ENCODE assay signal across 11 cellular contexts in the genomic region with DNA sequence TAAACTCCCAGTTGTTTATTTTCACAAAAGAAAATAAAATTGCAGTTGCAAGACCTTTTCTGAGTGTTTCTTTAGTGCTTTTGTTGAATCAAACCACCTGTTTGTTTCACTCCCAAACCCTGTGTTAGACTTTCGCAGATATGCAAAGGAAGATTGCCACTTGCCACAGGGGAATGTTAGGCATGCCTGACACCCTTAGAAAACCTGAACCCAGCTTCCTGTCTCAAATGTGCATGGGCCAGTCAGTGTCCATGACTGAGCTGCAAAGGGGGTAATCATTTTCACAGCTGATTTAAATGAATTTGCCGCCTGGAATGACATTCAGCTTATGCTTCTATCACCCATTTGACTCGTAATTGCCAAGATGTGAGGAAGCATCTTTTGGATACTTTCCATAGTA. TPM values are rescaled to one million over a fixed set of nuclear protein-coding genes. Genes with fewer than 3 reads are reported as not detected.
DNase-seq lines count a peak whose midpoint lies in the region; ATAC-seq and TF ChIP-seq lines count a peak whose summit lies in the region.
"Had no signal": no experiment of that assay in that cellular context is flagged by ENCODE, and none has a peak within 500 bp of the region (broad histone marks: within the 10 kb centered on the region; RNA-seq: fewer than 3 reads in every experiment).

No MANE protein-coding gene starts in this region.

- peak overlapping the region in 3 of 4 donors; percentile 26 to 74 (median 69) for H3K27ac ChIP-seq in upper lobe of left lung

- peaks cover 11 to 23% (median 20%) of the 10 kb centered on the region in 4 donors for H3K4me1 ChIP-seq in upper lobe of left lung

- DNase-seq in activated naive CD4-positive, alpha-beta T cell (lab: John Stamatoyannopoulos, UW): no peak
- DNase-seq in central memory CD8-positive, alpha-beta T cell (ENCODE audit: low spot score in 2 of 2): no peak
- DNase-seq in upper lobe of left lung (no peak), GM03348 (ENCODE audit: low spot score) (no peak), AML-193 (lab: John Stamatoyannopoulos, UW) (no peak)
- DNase-seq in stimulated activated CD4-positive, alpha-beta T cell treated with anti-CD3 and anti-CD28 coated beads, Interleukin-15, amount 100 ng/mL, for 24 hours: no peak
- DNase-seq: activated CD4-positive, alpha-beta T cell treated with anti-CD3 and anti-CD28 coated beads, Interleukin-2, amount 50 U/mL, for 4 hours; NCI-H1417 treated with DMSO at 0.1 percent for 48 hours had no signal

- H3K36me3 Mint-ChIP-seq in activated naive CD4-positive, alpha-beta T cell treated with anti-CD3 and anti-CD28 coated beads, Interleukin-2, amount 50 U/mL, for 24 hours: no peaks in the 10 kb centered on the region
- H3K36me3 Mint-ChIP-seq in central memory CD8-positive, alpha-beta T cell (ENCODE audit: insufficient read depth): peaks cover 20% of the 10 kb centered on the region

- no peak for TF ChIP-seq EP300 in upper lobe of left lung (IDR thresholded peaks at IDR 0.05)

- peak overlapping the region; percentile 97 for H3K27ac Mint-ChIP-seq in activated naive CD4-positive, alpha-beta T cell treated with anti-CD3 and anti-CD28 coated beads, Interleukin-2, amount 50 U/mL, for 24 hours
- peak overlapping the region; percentile 78 for H3K27ac Mint-ChIP-seq in central memory CD8-positive, alpha-beta T cell (ENCODE audit: low read depth)

- H3K4me1 Mint-ChIP-seq in activated naive CD4-positive, alpha-beta T cell treated with anti-CD3 and anti-CD28 coated beads, Interleukin-2, amount 50 U/mL, for 24 hours: peaks cover 47% of the 10 kb centered on the region
- peaks cover 42% of the 10 kb centered on the region for H3K4me1 Mint-ChIP-seq in central memory CD8-positive, alpha-beta T cell

- WGBS in upper lobe of left lung, 2 donors: 77 to 85% methylated on average over 3 of the region's 3 CpGs

- no peak for TF ChIP-seq CTCF in upper lobe of left lung (IDR thresholded peaks at IDR 0.05)

- H3K27me3 ChIP-seq in upper lobe of left lung: no peaks in the 10 kb centered on the region

- peak overlapping the region; percentile 85 for H3K4me3 Mint-ChIP-seq in activated naive CD4-positive, alpha-beta T cell treated with anti-CD3 and anti-CD28 coated beads, Interleukin-2, amount 50 U/mL, for 24 hours
- peak overlapping the region; percentile 76 for H3K4me3 Mint-ChIP-seq in central memory CD8-positive, alpha-beta T cell

- H3K4me3 ChIP-seq in upper lobe of left lung: no peak overlapping the region

- H3K36me3 ChIP-seq in upper lobe of left lung: peaks cover 0 to 41% (median 22%) of the 10 kb centered on the region in 4 donors

- no peaks in the 10 kb centered on the region for H3K9me3 ChIP-seq in upper lobe of left lung

- H3K27me3 Mint-ChIP-seq in activated naive CD4-positive, alpha-beta T cell treated with anti-CD3 and anti-CD28 coated beads, Interleukin-2, amount 50 U/mL, for 24 hours: no peaks in the 10 kb centered on the region
- peaks cover 5% of the 10 kb centered on the region for H3K27me3 Mint-ChIP-seq in central memory CD8-positive, alpha-beta T cell

- TF ChIP-seq POLR2A in upper lobe of left lung (IDR thresholded peaks at IDR 0.05): no peak

- no peaks in the 10 kb centered on the region for H3K9me3 Mint-ChIP-seq in activated naive CD4-positive, alpha-beta T cell treated with anti-CD3 and anti-CD28 coated beads, Interleukin-2, amount 50 U/mL, for 24 hours
- no peaks in the 10 kb centered on the region for H3K9me3 Mint-ChIP-seq in central memory CD8-positive, alpha-beta T cell

- ATAC-seq in HG03045 (IDR thresholded peaks at IDR 0.05; ENCODE audit: unreplicated experiment) (peak; percentile 50), upper lobe of left lung (ENCODE audit: low FRiP score in 2 of 2) (no peak)
- ATAC-seq in central memory CD8-positive, alpha-beta T cell (replicated peaks; ENCODE audit: extremely low read depth, poor library complexity, severe bottlenecking): no peak
- ATAC-seq: Panc1 had no signal

RNA-seq across cellular contexts. Expression of gene TGOLN2, which starts 17.5 kb away (rescaled TPM):
- 100 to 1,000 TPM; 128 to 172 (median 147) TPM for total RNA-seq in upper lobe of left lung

RNA-seq across cellular contexts. Expression of gene RETSAT, which starts 44.0 kb away (rescaled TPM):
- total RNA-seq in upper lobe of left lung: 10 to 100 TPM; 36.7 to 81.5 (median 57.9) TPM

RNA-seq across cellular contexts. Expression of gene ELMOD3, which starts 44.2 kb away (rescaled TPM):
- total RNA-seq in upper lobe of left lung: 10 to 100 TPM; 13.2 to 82.8 (median 24.1) TPM
